ENCODE assay signal across 30 cellular contexts in genomic region chr15:22861151-22861550, GRCh38. TPM values are rescaled to one million over a fixed set of nuclear protein-coding genes. Genes with fewer than 3 reads are reported as not detected.
A peak's percentile ranks its signal among the peaks of the same experiment; 100 is the strongest.
DNase-seq lines count a peak whose midpoint lies in the region; ATAC-seq, FAIRE-seq and TF ChIP-seq lines count a peak whose summit lies in the region.
"Had no signal": no experiment of that assay in that cellular context is flagged by ENCODE, and none has a peak within 500 bp of the region (broad histone marks: within the 10 kb centered on the region; RNA-seq: fewer than 3 reads in every experiment).

No MANE protein-coding gene starts in this region.

- H3K27me3 Mint-ChIP-seq in HFFc6 (ENCODE audit: insufficient read depth) (peaks cover 9% of the 10 kb centered on the region; the same call in 1 of the 2 replicates), WTC11 (ENCODE audit: low read depth) (no peaks in the 10 kb centered on the region)
- H3K27me3 Mint-ChIP-seq: activated B cell treated with CpG ODN at 0.5 μM for 24 hours, type B pancreatic cell had no signal

- intact Hi-C loops in sciatic nerve (cut with DNase I), result no loop called here

- no peaks in the 10 kb centered on the region for H3K9me3 Mint-ChIP-seq in HFFc6
- H3K9me3 Mint-ChIP-seq in WTC11, result no peaks in the 10 kb centered on the region
- H3K9me3 Mint-ChIP-seq: activated B cell treated with CpG ODN at 0.5 μM for 24 hours; activated T-helper 2 cell treated with anti-CD3 and anti-CD28 coated beads, Interferon-gamma antibody, Interleukin-2, Interleukin-4, amounts not matched to agents 10 μg/mL and 5 μg/mL and 100 μg/mL, durations not matched to agents 14 hours and 24 hours and 36 hours; H9; immature natural killer cell; type B pancreatic cell had no signal

- POLR2A ChIA-PET in WTC11 (lab: Charles Lee), result no interaction called here

- DNase-seq in HFFc6 (no peak), WTC11 (ENCODE audit: low spot score) (no peak), frontal cortex (ENCODE audit: low spot score in 2 of 2) (no peak), sciatic nerve (ENCODE audit: low spot score) (no peak), COLO668 (lab: John Stamatoyannopoulos, UW; ENCODE audit: unreplicated experiment) (no peak), NCI-H82 treated with DMSO at 0.1 percent for 48 hours (lab: John Stamatoyannopoulos, UW; ENCODE audit: unreplicated experiment) (no peak)
- DNase-seq: activated B cell treated with CpG ODN at 0.5 μM for 24 hours; activated naive CD4-positive, alpha-beta T cell treated with anti-CD3 and anti-CD28 coated beads, Interleukin-2, amount 50 U/mL, for 16 hours; colonic mucosa; effector CD8-positive, alpha-beta T cell; H9; hypothalamus; immature natural killer cell; Karpas-422; left colon; mammary epithelial cell; NCI-H2081; NCI-H2227 treated with DMSO at 0.1 percent for 48 hours; NCI-H69; SIG-M5; sigmoid colon; stimulated activated CD4-positive, alpha-beta T cell treated with anti-CD3 and anti-CD28 coated beads, Interleukin-12 subunit alpha, Interleukin-12 subunit beta, amount 100 ng/mL, for 4 hours; stimulated activated CD4-positive, alpha-beta T cell treated with anti-CD3 and anti-CD28 coated beads, Interleukin-2, amount 100 ng/mL, for 48 hours had no signal

- H3K4me1 Mint-ChIP-seq in HFFc6 (ENCODE audit: low read depth) (peaks cover 21% of the 10 kb centered on the region), WTC11 (peaks cover 17% of the 10 kb centered on the region)

- CTCF ChIA-PET in WTC11 (lab: Charles Lee), result no interaction called here

- no peak for TF ChIP-seq CTCF in HFFc6 (IDR thresholded peaks at IDR 0.05)
- no peak for TF ChIP-seq CTCF in WTC11 (IDR thresholded peaks at IDR 0.05)

- H3K4me3 Mint-ChIP-seq in HFFc6 (no peak overlapping the region; the same call in 1 of the 2 replicates), WTC11 (no peak overlapping the region)
- H3K4me3 Mint-ChIP-seq: activated B cell treated with CpG ODN at 0.5 μM for 24 hours, H9, immature natural killer cell, type B pancreatic cell had no signal

- H3K27ac Mint-ChIP-seq in HFFc6 (peak overlapping the region; percentile 9; the same call in 1 of the 2 replicates), WTC11 (peak overlapping the region; percentile 15; the same call in 1 of the 2 replicates)
- H3K27ac Mint-ChIP-seq: activated B cell treated with CpG ODN at 0.5 μM for 24 hours; activated T-helper 2 cell treated with anti-CD3 and anti-CD28 coated beads, Interferon-gamma antibody, Interleukin-2, Interleukin-4, amounts not matched to agents 10 μg/mL and 5 μg/mL and 100 μg/mL, durations not matched to agents 14 hours and 24 hours and 36 hours; type B pancreatic cell had no signal

- ATAC-seq in WTC11 (no peak), sciatic nerve (peak; percentile 73), HG03097 (IDR thresholded peaks at IDR 0.05; ENCODE audit: low FRiP score, unreplicated experiment) (no peak), HG03521 (IDR thresholded peaks at IDR 0.05; ENCODE audit: unreplicated experiment) (no peak)
- ATAC-seq: HepG2, left colon had no signal

- FAIRE-seq in frontal cortex (lab: Jason Lieb, UNC), result peak; percentile 83
- FAIRE-seq: bronchial epithelial cell, GM12892, HepG2 had no signal

- H3K36me3 Mint-ChIP-seq in HFFc6 (ENCODE audit: low read depth), result peaks cover 55% of the 10 kb centered on the region
- peaks cover 76% of the 10 kb centered on the region for H3K36me3 Mint-ChIP-seq in WTC11

TF ChIP-seq in WTC11, 78 proteins besides CTCF, POLR2A, EP300 and RAD21:
- TF ChIP-seq ZNF396 (CRISPR knock-in tag; IDR thresholded peaks at IDR 0.05; ENCODE audit: borderline replicate concordance) (no peak), ATF6 (CRISPR knock-in tag; IDR thresholded peaks at IDR 0.05) (no peak), ZNF425 (CRISPR knock-in tag; conservative IDR thresholded peaks at IDR 0.05) (no peak), SP1 (CRISPR knock-in tag; conservative IDR thresholded peaks at IDR 0.05) (no peak), FOXJ3 (CRISPR knock-in tag; IDR thresholded peaks at IDR 0.05; ENCODE audit: borderline replicate concordance) (no peak), E2F5 (CRISPR knock-in tag; IDR thresholded peaks at IDR 0.05) (no peak), ZNF263 (CRISPR knock-in tag; IDR thresholded peaks at IDR 0.05; ENCODE audit: low read depth) (no peak), FOXK1 (CRISPR knock-in tag; IDR thresholded peaks at IDR 0.05) (no peak), ZNF232 (CRISPR knock-in tag; IDR thresholded peaks at IDR 0.05) (no peak), ZNF671 (CRISPR knock-in tag; IDR thresholded peaks at IDR 0.05) (no peak), ZNF121 (CRISPR knock-in tag; IDR thresholded peaks at IDR 0.05) (no peak), JUN (CRISPR knock-in tag; IDR thresholded peaks at IDR 0.05) (no peak), ATF1 (CRISPR knock-in tag; IDR thresholded peaks at IDR 0.05) (no peak), SMAD4 (CRISPR knock-in tag; IDR thresholded peaks at IDR 0.05) (no peak), SMAD3 (CRISPR knock-in tag; IDR thresholded peaks at IDR 0.05; ENCODE audit: borderline replicate concordance) (no peak), ZBTB21 (CRISPR knock-in tag; IDR thresholded peaks at IDR 0.05; ENCODE audit: borderline replicate concordance) (no peak), ZMAT4 (CRISPR knock-in tag; IDR thresholded peaks at IDR 0.05) (no peak)

RNA-seq across cellular contexts. Expression of gene NIPA2, which starts 22.7 kb away (rescaled TPM):
- 10 to 100 TPM; 71.7 to 92.4 (median 76.6) TPM for total RNA-seq in HFFc6 (2021; fragmentation: NEBNext Ultra II Directional; extraction: Animal tissue kit (Norgen Biotek cat#: 25700))
- total RNA-seq in WTC11 (2021), result 68.9 to 79.5 TPM (median 69.4 TPM) in 3 replicates
- 45.2 TPM for total RNA-seq in frontal cortex
- total RNA-seq in sciatic nerve, result 35.1 TPM
